ENCODE assay signal across 8 cellular contexts in genomic region chr2:241540766-241541561, GRCh38. TPM values are rescaled to one million over a fixed set of nuclear protein-coding genes. Genes with fewer than 3 reads are reported as not detected.
A peak's percentile ranks its signal among the peaks of the same experiment; 100 is the strongest.
DNase-seq lines count a peak whose midpoint lies in the region; ATAC-seq and TF ChIP-seq lines count a peak whose summit lies in the region.

No MANE protein-coding gene starts in this region.

- H3K27ac ChIP-seq in A673 (ENCODE audit: low read depth, low read length, poor library complexity, severe bottlenecking) (no peak overlapping the region), H9 (ENCODE audit: insufficient read length, low read depth, low read length) (no peak overlapping the region)

- CTCF ChIA-PET in A673 (lab: Charles Lee) (no interaction called here), activated B cell treated with CpG ODN at 0.5 μM for 24 hours (lab: Charles Lee) (no interaction called here)

- H3K4me1 ChIP-seq in A673 (ENCODE audit: insufficient read depth, low read length, poor library complexity, severe bottlenecking) (peaks cover 20% of the 10 kb centered on the region), H9 (ENCODE audit: insufficient read depth, low read length) (no peaks in the 10 kb centered on the region)

- no peak overlapping the region for H2BK20ac ChIP-seq in H9 (ENCODE audit: low read depth, low read length, poor library complexity, severe bottlenecking)

- DNase-seq in A673 (ENCODE audit: low spot score) = peak; percentile 75
- peak; percentile 95 for DNase-seq in H9
- peak; percentile 58 for DNase-seq in activated B cell treated with CpG ODN at 0.5 μM for 24 hours
- DNase-seq in T47D (ENCODE audit: low read depth in 1 of 2, low spot score in 1 of 2) = peak; percentile 73 to 87
- DNase-seq in immature natural killer cell = peak; percentile 48 to 55 (median 52)
- peak; percentile 13 to 41 for DNase-seq in stimulated activated CD4-positive, alpha-beta T cell treated with anti-CD3 and anti-CD28 coated beads, Interleukin-1b, Interleukin-23, amount 100 ng/mL, for 1 hour (ENCODE audit: low read depth in 2 of 2)
- no peak for DNase-seq in DMS79 (lab: John Stamatoyannopoulos, UW)

- H4K91ac ChIP-seq in H9 (ENCODE audit: insufficient read length, low read depth, low read length) = no peak overlapping the region

- peak overlapping the region; percentile 70; the same call in 1 of the 2 replicates for H3K14ac ChIP-seq in H9 (ENCODE audit: insufficient read depth, low read length)

- H3K18ac ChIP-seq in H9 (ENCODE audit: insufficient read length, low read depth, low read length) = no peak overlapping the region

- no peak overlapping the region for H2AFZ ChIP-seq in H9 (ENCODE audit: low read length)

- H3K36me3 Mint-ChIP-seq in H9 (ENCODE audit: insufficient read depth in 1 of 3, low read depth in 3 of 3) (no peaks in the 10 kb centered on the region), activated B cell treated with CpG ODN at 0.5 μM for 24 hours (ENCODE audit: low read depth) (no peaks in the 10 kb centered on the region), immature natural killer cell (peaks cover 0 to 3% (median 0%) of the 10 kb centered on the region in 3 donors)

- intact Hi-C loops in A673 (cut with micrococcal nuclease; ENCODE audit: unreplicated experiment) (no loop called here), activated B cell treated with CpG ODN at 0.5 μM for 24 hours (cut with micrococcal nuclease) (loop anchor here (2.0 kb wide), 1 partner anchor 32 kb away; the partner anchor contains the start of gene STK25)

- H3K4me1 Mint-ChIP-seq in H9 (peaks cover 3 to 13% of the 10 kb centered on the region in 2 experiments; a peak in 3 of 4 replicates), activated B cell treated with CpG ODN at 0.5 μM for 24 hours (peaks cover 4% of the 10 kb centered on the region), immature natural killer cell (peaks cover 5 to 6% of the 10 kb centered on the region in 2 donors)

- H3K27me3 ChIP-seq in A673 (replicated peaks; ENCODE audit: insufficient read depth, low read depth, low read length, poor library complexity) (no peaks in the 10 kb centered on the region), H9 (ENCODE audit: insufficient read depth, low read length) (peaks cover 16% of the 10 kb centered on the region; the same call in 1 of the 2 replicates)

- H3K27me3 Mint-ChIP-seq in H9 (ENCODE audit: low read depth) (peaks cover 48% of the 10 kb centered on the region), activated B cell treated with CpG ODN at 0.5 μM for 24 hours (peaks cover 17% of the 10 kb centered on the region), immature natural killer cell (ENCODE audit: low read depth in 3 of 3) (peaks cover 4 to 11% (median 11%) of the 10 kb centered on the region in 3 donors)

- ATAC-seq in activated B cell treated with CpG ODN at 0.5 μM for 24 hours (ENCODE audit: low read depth) = peak; percentile 94
- ATAC-seq in HG02885 (IDR thresholded peaks at IDR 0.05; ENCODE audit: poor library complexity, unreplicated experiment) = no peak

- no peak overlapping the region for H4K8ac ChIP-seq in H9 (replicated peaks; ENCODE audit: insufficient read length, low read depth, low read length)

- H3K4me2 ChIP-seq in H9 (ENCODE audit: insufficient read depth, insufficient read length, low read length) = peak overlapping the region; percentile 49

- H3K23ac ChIP-seq in H9 (ENCODE audit: insufficient read length, low read depth, low read length) = no peak overlapping the region

- no peaks in the 10 kb centered on the region for H3K9me3 ChIP-seq in A673 (ENCODE audit: low read depth, low read length, poor library complexity, severe bottlenecking)
- H3K9me3 ChIP-seq in H9 (ENCODE audit: control insufficient read depth, low read depth, low read length) = no peaks in the 10 kb centered on the region

- no peaks in the 10 kb centered on the region for H3K79me2 ChIP-seq in H9 (ENCODE audit: insufficient read depth, low read length)

- POLR2A ChIA-PET in A673 (lab: Charles Lee; ENCODE audit: low non-redundant PET) = no interaction called here
- POLR2A ChIA-PET in activated B cell treated with CpG ODN at 0.5 μM for 24 hours (lab: Charles Lee) = interaction anchor here (0.6 kb wide), 1 partner anchor 53 kb away, joined by 7 read pairs; no protein-coding TSS in a partner anchor

- H3T11ph ChIP-seq in H9 (ENCODE audit: low read length) = no peak overlapping the region

- H3K4me3 Mint-ChIP-seq in H9 (peak overlapping the region; percentile 63 to 84), activated B cell treated with CpG ODN at 0.5 μM for 24 hours (peak overlapping the region; percentile 75), immature natural killer cell (peak overlapping the region; percentile 71 to 81 (median 77))

- H3K4me3 ChIP-seq in A673 (ENCODE audit: low read depth, low read length, poor library complexity, severe bottlenecking) = peak overlapping the region; percentile 46

- in situ Hi-C loops in T47D (cut with HindIII; ENCODE audit: low pct_unique_long_range_greater_than_20kb, low sequenced_read_pairs) = no loop called here

- no peak overlapping the region for H2AK5ac ChIP-seq in H9 (ENCODE audit: insufficient read length, low read length)

- H3K23me2 ChIP-seq in H9 (ENCODE audit: insufficient read length, low read depth, low read length, poor library complexity, severe bottlenecking) = peaks cover 11% of the 10 kb centered on the region

- no peak overlapping the region for H4K5ac ChIP-seq in H9 (ENCODE audit: insufficient read length, low read depth, low read length)

- H2BK120ac ChIP-seq in H9 (ENCODE audit: low read depth, low read length, poor library complexity, severe bottlenecking) = no peak overlapping the region

- no peak overlapping the region for H3K56ac ChIP-seq in H9 (ENCODE audit: insufficient read length, low read depth, low read length)

- no peak overlapping the region for H2BK5ac ChIP-seq in H9 (ENCODE audit: insufficient read length, low read length)

- no peaks in the 10 kb centered on the region for H4K20me1 ChIP-seq in H9 (ENCODE audit: control insufficient read depth, insufficient read depth, insufficient read length)

- H3K9me3 Mint-ChIP-seq in H9 (peaks cover 2% of the 10 kb centered on the region in 2 experiments; a peak in 1 of 5 replicates), activated B cell treated with CpG ODN at 0.5 μM for 24 hours (no peaks in the 10 kb centered on the region), immature natural killer cell (no peaks in the 10 kb centered on the region)

- no peak overlapping the region for H3K4ac ChIP-seq in H9 (ENCODE audit: low read depth, low read length)

- H2BK15ac ChIP-seq in H9 (ENCODE audit: low read depth, low read length) = no peak overlapping the region

- BruUV-seq in A673 (replicated peaks; lab: Mats Ljungman, UMichigan) = no TSS peak

- peak overlapping the region in 1 of 3 experiments; percentile 77; a peak in 3 of 7 replicates for H3K27ac Mint-ChIP-seq in H9
- no peak overlapping the region for H3K27ac Mint-ChIP-seq in activated B cell treated with CpG ODN at 0.5 μM for 24 hours
- no peak overlapping the region for H3K27ac Mint-ChIP-seq in immature natural killer cell

- no CpG with 5 or more reads among the region's 68 CpGs for WGBS in H9 (ENCODE audit: extremely low coverage, insufficient read length, low lambda C conversion rate)

- H3K36me3 ChIP-seq in A673 (ENCODE audit: insufficient read depth, low read length, poor library complexity, severe bottlenecking) = no peaks in the 10 kb centered on the region

- H3K79me1 ChIP-seq in H9 (ENCODE audit: insufficient read depth, low read depth, low read length, poor library complexity, severe bottlenecking) = no peaks in the 10 kb centered on the region

- TF ChIP-seq CTCF in A673 (conservative IDR thresholded peaks at IDR 0.05; ENCODE audit: low read depth, low read length) = no peak
- TF ChIP-seq CTCF in H9 (conservative IDR thresholded peaks at IDR 0.05) = no peak
- no peak for TF ChIP-seq CTCF in activated B cell treated with CpG ODN at 0.5 μM for 24 hours (IDR thresholded peaks at IDR 0.05)

- no peak overlapping the region for H3K9ac ChIP-seq in H9 (ENCODE audit: extremely low read depth, insufficient read length, low read length)

- no peak overlapping the region for H2BK12ac ChIP-seq in H9 (ENCODE audit: insufficient read length, low read depth, low read length)

RNA-seq across cellular contexts. Expression of gene BOK, which starts 17.6 kb away (rescaled TPM):
- 2.7 and 4.0 TPM in 2 replicates for total RNA-seq in A673 (2021)
- total RNA-seq in H9 (2021) = 33.9 and 35.6 TPM in 2 replicates
- 0.10 TPM in 1 of 2 replicates, not detected in the other for total RNA-seq in activated B cell treated with CpG ODN at 0.5 μM for 24 hours
- 10 to 100 TPM; 15.2 to 21.4 (median 17.2) TPM for polyA plus RNA-seq in immature natural killer cell

RNA-seq across cellular contexts. Expression of gene STK25, which starts 32.6 kb away (rescaled TPM):
- total RNA-seq in A673 (2021) = 171 and 190 TPM in 2 replicates
- total RNA-seq in H9 (2021) = 189 TPM in 2 replicates
- total RNA-seq in activated B cell treated with CpG ODN at 0.5 μM for 24 hours = 123 and 151 TPM in 2 replicates
- 100 to 1,000 TPM; 104 to 146 (median 105) TPM for polyA plus RNA-seq in immature natural killer cell
